In genomic region chr9:22316645-22317044, GRCh38 we compare ENCODE assay signal across 10 cellular contexts.
"Had no signal": no experiment of that assay in that cellular context is flagged by ENCODE, and none has a peak within 500 bp of the region (broad histone marks: within the 10 kb centered on the region; RNA-seq: fewer than 3 reads in every experiment).

No MANE protein-coding gene starts in this region.

- H3K27ac ChIP-seq: HL-60 had no signal

- H3K4me1 Mint-ChIP-seq: GM23338, H9, IgD-negative memory B cell had no signal

- H3K4me2 ChIP-seq: GM23338 had no signal

- H3K27ac Mint-ChIP-seq: GM23338, H9, HFFc6, IgD-negative memory B cell had no signal

- H3K4me3 Mint-ChIP-seq: GM23338, H9, HFFc6, IgD-negative memory B cell had no signal

- H3K36me3 Mint-ChIP-seq: IgD-negative memory B cell had no signal

- FAIRE-seq: H1, H54, HepG2 had no signal

- ATAC-seq: GM23338, HepG2 had no signal

- H3K4me3 ChIP-seq: GM23338 had no signal

- H2AFZ ChIP-seq: GM23338 had no signal

- DNase-seq: H9, HCEC 1CT, HFFc6, KBM-7 had no signal
